In genomic region chr5:15936505-15937245, GRCh38 we compare ENCODE assay signal across 26 cellular contexts.
"Had no signal": no experiment of that assay in that cellular context is flagged by ENCODE, and none has a peak within 500 bp of the region (broad histone marks: within the 10 kb centered on the region; RNA-seq: fewer than 3 reads in every experiment).

No MANE protein-coding gene starts in this region.

- H3K4me1 Mint-ChIP-seq: memory B cell; stimulated activated memory B cell treated with anti-CD40 and anti-IgM and Interleukin-4, amounts not matched to agents 10 μg/mL and 1 μg/mL and 100 μg/mL, for 72 hours had no signal

- ATAC-seq: effector memory CD8-positive, alpha-beta T cell; gastroesophageal sphincter; lower lobe of right lung; pancreas had no signal

- H3K27me3 Mint-ChIP-seq: dendritic cell treated with granulocyte-macrophage colony-stimulating factor and Interleukin-4, amounts not matched to agents 40 ng/mL and 50 ng/mL, for 4 days; effector memory CD8-positive, alpha-beta T cell; memory B cell; natural killer cell treated with Interleukin-12 subunit alpha and Interleukin-12 subunit beta and Interleukin-15 and Interleukin-18, amount 100 ng/mL, for 72 hours; stimulated activated memory B cell treated with anti-CD40 and anti-IgM and Interleukin-4, amounts not matched to agents 10 μg/mL and 1 μg/mL and 100 μg/mL, for 72 hours had no signal

- H3K9me3 ChIP-seq: esophagus squamous epithelium, gastroesophageal sphincter, left ventricle myocardium inferior, lower lobe of right lung, pancreas, prostate gland, right lobe of liver, thoracic aorta, transverse colon, uterus had no signal

- H3K27ac ChIP-seq: esophagus squamous epithelium, gastroesophageal sphincter, left ventricle myocardium inferior, lower lobe of right lung, neural progenitor cell, pancreas, prostate gland, right lobe of liver, stomach, thoracic aorta, transverse colon, uterus had no signal

- DNase-seq: effector memory CD8-positive, alpha-beta T cell; esophagus squamous epithelium; glutamatergic neuron; islet precursor cell; left ventricle myocardium inferior; lower lobe of right lung; midbrain; occipital lobe; right lobe of liver; stimulated activated CD4-positive, alpha-beta T cell treated with anti-CD3 and anti-CD28 coated beads, Interleukin-15, amount 100 ng/mL, for 24 hours; stimulated activated CD4-positive, alpha-beta T cell treated with anti-CD3 and anti-CD28 coated beads, Interleukin-1b, Interleukin-23, amount 100 ng/mL, for 48 hours; stimulated activated CD4-positive, alpha-beta T cell treated with anti-CD3 and anti-CD28 coated beads, Interleukin-4, amount 100 ng/mL, for 24 hours; stomach; substantia nigra; transverse colon; uterus had no signal

- H2AFZ ChIP-seq: neural progenitor cell had no signal

- H3K36me3 ChIP-seq: pancreas, right lobe of liver, transverse colon, uterus had no signal

- FAIRE-seq: colon, pancreas had no signal

- H3K4me3 Mint-ChIP-seq: dendritic cell treated with granulocyte-macrophage colony-stimulating factor and Interleukin-4, amounts not matched to agents 40 ng/mL and 50 ng/mL, for 4 days; effector memory CD8-positive, alpha-beta T cell; memory B cell; natural killer cell treated with Interleukin-12 subunit alpha and Interleukin-12 subunit beta and Interleukin-15 and Interleukin-18, amount 100 ng/mL, for 72 hours; neural progenitor cell; stimulated activated memory B cell treated with anti-CD40 and anti-IgM and Interleukin-4, amounts not matched to agents 10 μg/mL and 1 μg/mL and 100 μg/mL, for 72 hours had no signal

- H3K4me2 ChIP-seq: neural progenitor cell had no signal

- H3K27ac Mint-ChIP-seq: dendritic cell treated with granulocyte-macrophage colony-stimulating factor and Interleukin-4, amounts not matched to agents 40 ng/mL and 50 ng/mL, for 4 days; effector memory CD8-positive, alpha-beta T cell; memory B cell; natural killer cell treated with Interleukin-12 subunit alpha and Interleukin-12 subunit beta and Interleukin-15 and Interleukin-18, amount 100 ng/mL, for 72 hours; neural progenitor cell; stimulated activated memory B cell treated with anti-CD40 and anti-IgM and Interleukin-4, amounts not matched to agents 10 μg/mL and 1 μg/mL and 100 μg/mL, for 72 hours had no signal

- H3K9ac ChIP-seq: neural progenitor cell had no signal

- H3K27me3 ChIP-seq: esophagus squamous epithelium, gastroesophageal sphincter, neural progenitor cell, pancreas, right lobe of liver, stomach, transverse colon, uterus had no signal

- H3K9me3 Mint-ChIP-seq: neural progenitor cell; stimulated activated memory B cell treated with anti-CD40 and anti-IgM and Interleukin-4, amounts not matched to agents 10 μg/mL and 1 μg/mL and 100 μg/mL, for 72 hours had no signal

- H3K4me3 ChIP-seq: esophagus squamous epithelium, gastroesophageal sphincter, left ventricle myocardium inferior, lower lobe of right lung, neural progenitor cell, pancreas, prostate gland, right lobe of liver, stomach, thoracic aorta, transverse colon, uterus had no signal

- H3K4me1 ChIP-seq: esophagus squamous epithelium, gastroesophageal sphincter, lower lobe of right lung, pancreas, prostate gland, right lobe of liver, stomach, transverse colon, uterus had no signal
